In the genomic region with DNA sequence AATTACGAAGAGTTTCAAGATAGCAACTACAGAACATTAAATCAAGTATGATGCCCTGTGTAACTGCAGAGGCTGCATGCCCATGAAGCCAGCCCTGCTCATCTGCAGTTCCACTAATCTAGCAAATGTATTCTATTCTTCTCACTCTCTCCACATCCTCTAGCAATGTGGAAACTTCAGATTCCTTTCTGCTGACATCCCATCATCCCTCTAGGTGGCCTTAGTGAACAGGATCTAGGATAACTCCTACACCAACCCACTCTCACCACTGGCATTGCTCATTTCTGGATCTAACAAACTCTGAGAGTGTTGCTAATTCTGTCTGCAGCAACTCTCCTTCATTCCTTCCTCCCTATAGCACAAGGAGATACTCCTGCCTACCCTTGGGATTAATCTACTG, we compare ENCODE assay signal across 1 cellular context.
TF ChIP-seq lines count a peak whose summit lies in the region.

No MANE protein-coding gene starts in this region.

TF ChIP-seq in IMR-90, 13 proteins besides CTCF, POLR2A, EP300 and RAD21:
- TF ChIP-seq, protein P1, sequence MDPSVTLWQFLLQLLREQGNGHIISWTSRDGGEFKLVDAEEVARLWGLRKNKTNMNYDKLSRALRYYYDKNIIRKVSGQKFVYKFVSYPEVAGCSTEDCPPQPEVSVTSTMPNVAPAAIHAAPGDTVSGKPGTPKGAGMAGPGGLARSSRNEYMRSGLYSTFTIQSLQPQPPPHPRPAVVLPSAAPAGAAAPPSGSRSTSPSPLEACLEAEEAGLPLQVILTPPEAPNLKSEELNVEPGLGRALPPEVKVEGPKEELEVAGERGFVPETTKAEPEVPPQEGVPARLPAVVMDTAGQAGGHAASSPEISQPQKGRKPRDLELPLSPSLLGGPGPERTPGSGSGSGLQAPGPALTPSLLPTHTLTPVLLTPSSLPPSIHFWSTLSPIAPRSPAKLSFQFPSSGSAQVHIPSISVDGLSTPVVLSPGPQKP (IDR thresholded peaks at IDR 0.05; ENCODE audit: borderline replicate concordance, low read depth, low read length): no peak
- TF ChIP-seq FOS (IDR thresholded peaks at IDR 0.05; ENCODE audit: low read depth, low read length): no peak
- no peak for TF ChIP-seq BHLHE40 (IDR thresholded peaks at IDR 0.05; ENCODE audit: low read depth, low read length)
- TF ChIP-seq, protein P2, sequence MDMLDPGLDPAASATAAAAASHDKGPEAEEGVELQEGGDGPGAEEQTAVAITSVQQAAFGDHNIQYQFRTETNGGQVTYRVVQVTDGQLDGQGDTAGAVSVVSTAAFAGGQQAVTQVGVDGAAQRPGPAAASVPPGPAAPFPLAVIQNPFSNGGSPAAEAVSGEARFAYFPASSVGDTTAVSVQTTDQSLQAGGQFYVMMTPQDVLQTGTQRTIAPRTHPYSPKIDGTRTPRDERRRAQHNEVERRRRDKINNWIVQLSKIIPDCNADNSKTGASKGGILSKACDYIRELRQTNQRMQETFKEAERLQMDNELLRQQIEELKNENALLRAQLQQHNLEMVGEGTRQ (IDR thresholded peaks at IDR 0.05; ENCODE audit: low read depth, low read length): no peak
- no peak for TF ChIP-seq RFX5 (IDR thresholded peaks at IDR 0.05; ENCODE audit: low read depth, low read length)
- TF ChIP-seq SMC3 (IDR thresholded peaks at IDR 0.05; ENCODE audit: low read depth, low read length): no peak
- TF ChIP-seq CEBPB (IDR thresholded peaks at IDR 0.05; ENCODE audit: low read depth, low read length): no peak
